8 cellular contexts compared by ENCODE assay signal in the genomic region with DNA sequence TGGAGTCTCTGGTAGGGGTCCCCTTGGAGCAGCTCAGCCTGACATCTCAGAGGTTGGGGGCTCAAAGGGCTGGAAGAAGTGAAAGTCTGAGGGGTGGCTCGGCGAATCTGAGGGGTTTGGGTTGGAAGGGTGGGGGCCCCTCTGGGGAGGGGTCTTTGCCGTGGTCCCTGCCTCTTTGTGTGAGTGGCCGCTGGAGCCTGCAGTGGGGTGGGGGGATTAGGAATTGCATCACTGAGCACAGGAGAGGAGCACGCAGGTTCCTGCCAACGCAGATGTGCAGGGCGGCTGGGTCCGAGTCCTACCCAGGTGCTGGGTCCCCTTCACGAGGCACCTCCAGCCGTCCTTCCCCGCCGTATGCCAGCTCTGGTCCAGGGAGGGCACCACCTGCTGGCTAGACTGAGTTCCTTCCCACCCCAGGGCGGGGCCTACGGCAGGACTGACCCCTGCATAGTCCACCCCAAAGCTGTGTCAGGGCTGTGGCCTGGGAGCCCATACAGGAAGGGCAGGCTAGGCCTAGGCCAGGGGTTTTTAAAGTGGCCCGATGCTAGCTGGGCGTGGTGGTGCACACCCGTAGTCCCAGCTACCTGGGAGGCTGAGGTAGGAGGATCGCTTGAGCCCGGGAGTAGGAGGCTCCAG. TPM values are rescaled to one million over a fixed set of nuclear protein-coding genes. Genes with fewer than 3 reads are reported as not detected.
DNase-seq lines count a peak whose midpoint lies in the region; ATAC-seq and TF ChIP-seq lines count a peak whose summit lies in the region.

No MANE protein-coding gene starts in this region.

- WGBS in gastroesophageal sphincter (ENCODE audit: low coverage in 1 of 2), 2 donors, result 37 to 66% methylated on average over 2 to 8 of the region's 19 CpGs
- WGBS in thyroid gland, 2 donors, result 54 to 59% methylated on average over 14 to 18 of the region's 19 CpGs

- no peak for ATAC-seq in gastroesophageal sphincter

- H3K27ac ChIP-seq in SJCRH30 (no peak overlapping the region), gastroesophageal sphincter (peak overlapping the region in 3 of 4 donors; percentile 76 to 86 (median 83)), thyroid gland (no peak overlapping the region)

- no peaks in the 10 kb centered on the region for H3K36me3 ChIP-seq in SJCRH30
- H3K36me3 ChIP-seq in gastroesophageal sphincter, result no peaks in the 10 kb centered on the region
- no peaks in the 10 kb centered on the region for H3K36me3 ChIP-seq in thyroid gland

- TF ChIP-seq EP300 in gastroesophageal sphincter (IDR thresholded peaks at IDR 0.05), result no peak

- DNase-seq in activated naive CD4-positive, alpha-beta T cell treated with Interleukin-2 at 50 U/mL for 16 hours, result peak; percentile 38
- DNase-seq in activated naive CD4-positive, alpha-beta T cell (lab: John Stamatoyannopoulos, UW), result no peak
- DNase-seq in SJCRH30 (peak; percentile 46 to 49), thyroid gland (peak; percentile 37 to 44), retina (no peak), NCI-H2081 treated with DMSO at 0.1 percent for 48 hours (lab: John Stamatoyannopoulos, UW) (no peak), DMS153 treated with DMSO at 0.1 percent for 48 hours (lab: John Stamatoyannopoulos, UW; ENCODE audit: unreplicated experiment) (no peak)

- TF ChIP-seq POLR2A in gastroesophageal sphincter (IDR thresholded peaks at IDR 0.05), result no peak
- TF ChIP-seq POLR2A in thyroid gland (IDR thresholded peaks at IDR 0.05), result no peak

- H3K27me3 ChIP-seq in SJCRH30 (no peaks in the 10 kb centered on the region), gastroesophageal sphincter (peaks cover 16% of the 10 kb centered on the region), thyroid gland (no peaks in the 10 kb centered on the region)

- intact Hi-C loops in thyroid gland (cut with DNase I), result no loop called here

- H3K4me1 ChIP-seq in SJCRH30 (peaks cover 26% of the 10 kb centered on the region), gastroesophageal sphincter (peaks cover 0 to 53% (median 39%) of the 10 kb centered on the region in 3 donors), thyroid gland (peaks cover 0 to 18% of the 10 kb centered on the region in 2 donors)

- H3K9me3 ChIP-seq in SJCRH30 (replicated peaks) (no peaks in the 10 kb centered on the region), gastroesophageal sphincter (no peaks in the 10 kb centered on the region), thyroid gland (no peaks in the 10 kb centered on the region)

- H3K4me3 ChIP-seq in SJCRH30 (no peak overlapping the region), gastroesophageal sphincter (no peak overlapping the region), thyroid gland (replicated peaks in 1 of 3) (no peak overlapping the region)

- TF ChIP-seq CTCF in gastroesophageal sphincter (IDR thresholded peaks at IDR 0.05), result peak in 1 of 4 experiments; percentile 33
- peak in 4 of 6 experiments; percentile 15 to 46 (median 20) for TF ChIP-seq CTCF in thyroid gland (IDR thresholded peaks at IDR 0.05)

RNA-seq across cellular contexts. Expression of a gene that starts 9.9 kb away (rescaled TPM):
- total RNA-seq in SJCRH30 (2014; rRNA removed; shearing (Covaris generic)), result 0.91 and 1.1 TPM in 2 replicates
- total RNA-seq in gastroesophageal sphincter, result 10 to 100 TPM; 12.0 to 21.9 (median 14.9) TPM
- 1 to 10 TPM; 3.2 to 7.6 (median 4.2) TPM for total RNA-seq in thyroid gland

RNA-seq across cellular contexts. Expression of a gene that starts 30.3 kb away (rescaled TPM):
- 0.08 TPM in 1 of 2 replicates, not detected in the other for total RNA-seq in SJCRH30 (2014; rRNA removed; shearing (Covaris generic))
- total RNA-seq in gastroesophageal sphincter (not detected), thyroid gland (not detected)

Comparison
In these comparisons a context has a peak if more than half of its experiments do, and no peak if none do; other contexts are left out.
1. DNase-seq: peak in activated naive CD4-positive, alpha-beta T cell treated with Interleukin-2 at 50 U/mL for 16 hours (single experiment), SJCRH30 (2 of 2) and thyroid gland (2 of 2); none in activated naive CD4-positive, alpha-beta T cell (0 of 4), retina (single experiment), NCI-H2081 treated with DMSO at 0.1 percent for 48 hours (single experiment) and DMS153 treated with DMSO at 0.1 percent for 48 hours (single experiment).
2. H3K27ac ChIP-seq: peak in gastroesophageal sphincter (3 of 4); none in SJCRH30 (single experiment) and thyroid gland (0 of 3).